ENCODE assay signal across 1 cellular context in genomic region chr19:15379083-15379995, GRCh38.
TF ChIP-seq lines count a peak whose summit lies in the region.

TSS of gene AKAP8 (minus strand) at chr19:15379787. CDS start at chr19:15379731, 56 bp downstream.

TF ChIP-seq in HepG2, 621 proteins besides CTCF, POLR2A, EP300 and RAD21 (continued from another document and continues in another):
- no peak for TF ChIP-seq ZNF407 (CRISPR knock-in tag; IDR thresholded peaks at IDR 0.05; ENCODE audit: not compliant biosample characterization)
- no peak for TF ChIP-seq FOXJ3 (CRISPR knock-in tag; IDR thresholded peaks at IDR 0.05; ENCODE audit: borderline replicate concordance)
- TF ChIP-seq POGK (CRISPR knock-in tag; conservative IDR thresholded peaks at IDR 0.05), result peak; percentile 64
- peak in 1 of 2 experiments; percentile 44; a peak in 1 of 4 replicates for TF ChIP-seq KLF16 (CRISPR knock-in tag; IDR thresholded peaks at IDR 0.05)
- no peak for TF ChIP-seq ZNF776 (CRISPR knock-in tag; IDR thresholded peaks at IDR 0.05)
- no peak for TF ChIP-seq ZNF496 (CRISPR knock-in tag; IDR thresholded peaks at IDR 0.05; ENCODE audit: insufficient replicate concordance)
- no peak for TF ChIP-seq FOSL1 (CRISPR knock-in tag; IDR thresholded peaks at IDR 0.05; ENCODE audit: borderline replicate concordance)
- TF ChIP-seq RORA (CRISPR knock-in tag; IDR thresholded peaks at IDR 0.05), result no peak
- TF ChIP-seq ZFP36 (IDR thresholded peaks at IDR 0.05; ENCODE audit: borderline replicate concordance, low read depth, low read length, partially characterized antibody), result no peak
- peak; percentile 93 for TF ChIP-seq FOXC1 (CRISPR knock-in tag; IDR thresholded peaks at IDR 0.05; ENCODE audit: borderline replicate concordance)
- TF ChIP-seq ZNF225 (CRISPR knock-in tag; IDR thresholded peaks at IDR 0.05), result no peak; the same call in 1 of the 2 replicates
- TF ChIP-seq ZNF607 (CRISPR knock-in tag; IDR thresholded peaks at IDR 0.05; ENCODE audit: borderline replicate concordance), result no peak
- TF ChIP-seq ZSCAN21 (CRISPR knock-in tag; IDR thresholded peaks at IDR 0.05; ENCODE audit: borderline replicate concordance), result peak; percentile 82
- TF ChIP-seq SOX6 (IDR thresholded peaks at IDR 0.05), result no peak
- no peak for TF ChIP-seq SOX6 (CRISPR knock-in tag; IDR thresholded peaks at IDR 0.05)
- TF ChIP-seq ZBTB25 (CRISPR knock-in tag; IDR thresholded peaks at IDR 0.05), result peak; percentile 47; the same call in 1 of the 2 replicates
- no peak for TF ChIP-seq ZNF770 (CRISPR knock-in tag; IDR thresholded peaks at IDR 0.05)
- no peak; the same call in 1 of the 2 replicates for TF ChIP-seq ZNF83 (CRISPR knock-in tag; IDR thresholded peaks at IDR 0.05; ENCODE audit: borderline replicate concordance)
- TF ChIP-seq ZIK1 (CRISPR knock-in tag; IDR thresholded peaks at IDR 0.05; ENCODE audit: borderline replicate concordance, low read depth), result no peak; the same call in 1 of the 2 replicates
- peak; percentile 82 for TF ChIP-seq HCFC1 (IDR thresholded peaks at IDR 0.05; ENCODE audit: low read depth, low read length)
- TF ChIP-seq SNAI1 (CRISPR knock-in tag; IDR thresholded peaks at IDR 0.05; ENCODE audit: borderline replicate concordance), result no peak
- TF ChIP-seq SMC3 (IDR thresholded peaks at IDR 0.05; ENCODE audit: low read length), result no peak
- no peak for TF ChIP-seq ZNF230 (CRISPR knock-in tag; IDR thresholded peaks at IDR 0.05)
- no peak; the same call in 1 of the 2 replicates for TF ChIP-seq NR1H2 (CRISPR knock-in tag; IDR thresholded peaks at IDR 0.05; ENCODE audit: borderline replicate concordance, low read depth)
- TF ChIP-seq ZZZ3 (CRISPR knock-in tag; IDR thresholded peaks at IDR 0.05; ENCODE audit: borderline replicate concordance), result no peak
- TF ChIP-seq ATRX (CRISPR knock-in tag; IDR thresholded peaks at IDR 0.05; ENCODE audit: borderline replicate concordance), result no peak
- no peak for TF ChIP-seq ZNF260 (CRISPR knock-in tag; IDR thresholded peaks at IDR 0.05; ENCODE audit: borderline replicate concordance, low read depth)
- TF ChIP-seq ATF7 (IDR thresholded peaks at IDR 0.05), result no peak
- no peak for TF ChIP-seq ATF7 (CRISPR knock-in tag; IDR thresholded peaks at IDR 0.05)
- TF ChIP-seq ZBTB7B (CRISPR knock-in tag; IDR thresholded peaks at IDR 0.05), result no peak
- TF ChIP-seq TBP (CRISPR knock-in tag; IDR thresholded peaks at IDR 0.05), result no peak
- TF ChIP-seq RFXAP (CRISPR knock-in tag; IDR thresholded peaks at IDR 0.05; ENCODE audit: borderline replicate concordance), result peak; percentile 89; the same call in 1 of the 2 replicates
- peak; percentile 82; the same call in 1 of the 2 replicates for TF ChIP-seq KLF12 (CRISPR knock-in tag; IDR thresholded peaks at IDR 0.05; ENCODE audit: borderline replicate concordance)
- no peak for TF ChIP-seq RAD51 (IDR thresholded peaks at IDR 0.05; ENCODE audit: borderline replicate concordance)
- TF ChIP-seq ZNF740 (CRISPR knock-in tag; IDR thresholded peaks at IDR 0.05), result no peak
- TF ChIP-seq ZSCAN31 (CRISPR knock-in tag; IDR thresholded peaks at IDR 0.05; ENCODE audit: low read depth), result peak; percentile 68; the same call in 1 of the 2 replicates
- peak; percentile 19; the same call in 1 of the 2 replicates for TF ChIP-seq ZHX1 (CRISPR knock-in tag; IDR thresholded peaks at IDR 0.05; ENCODE audit: low read depth)
- TF ChIP-seq SKIL (CRISPR knock-in tag; IDR thresholded peaks at IDR 0.05; ENCODE audit: borderline replicate concordance), result no peak
- no peak for TF ChIP-seq ZNF569 (CRISPR knock-in tag; IDR thresholded peaks at IDR 0.05; ENCODE audit: borderline replicate concordance)
- TF ChIP-seq TBL1XR1 (IDR thresholded peaks at IDR 0.05; ENCODE audit: borderline replicate concordance, low read length, partially characterized antibody), result peak; percentile 7
- 0 out of 2 replicates have a peak, but pooled peaks have one; percentile 25 for TF ChIP-seq HBP1 (CRISPR knock-in tag; IDR thresholded peaks at IDR 0.05; ENCODE audit: low read depth)
- no peak for TF ChIP-seq ZNF263 (CRISPR knock-in tag; IDR thresholded peaks at IDR 0.05)
